In the genomic region with DNA sequence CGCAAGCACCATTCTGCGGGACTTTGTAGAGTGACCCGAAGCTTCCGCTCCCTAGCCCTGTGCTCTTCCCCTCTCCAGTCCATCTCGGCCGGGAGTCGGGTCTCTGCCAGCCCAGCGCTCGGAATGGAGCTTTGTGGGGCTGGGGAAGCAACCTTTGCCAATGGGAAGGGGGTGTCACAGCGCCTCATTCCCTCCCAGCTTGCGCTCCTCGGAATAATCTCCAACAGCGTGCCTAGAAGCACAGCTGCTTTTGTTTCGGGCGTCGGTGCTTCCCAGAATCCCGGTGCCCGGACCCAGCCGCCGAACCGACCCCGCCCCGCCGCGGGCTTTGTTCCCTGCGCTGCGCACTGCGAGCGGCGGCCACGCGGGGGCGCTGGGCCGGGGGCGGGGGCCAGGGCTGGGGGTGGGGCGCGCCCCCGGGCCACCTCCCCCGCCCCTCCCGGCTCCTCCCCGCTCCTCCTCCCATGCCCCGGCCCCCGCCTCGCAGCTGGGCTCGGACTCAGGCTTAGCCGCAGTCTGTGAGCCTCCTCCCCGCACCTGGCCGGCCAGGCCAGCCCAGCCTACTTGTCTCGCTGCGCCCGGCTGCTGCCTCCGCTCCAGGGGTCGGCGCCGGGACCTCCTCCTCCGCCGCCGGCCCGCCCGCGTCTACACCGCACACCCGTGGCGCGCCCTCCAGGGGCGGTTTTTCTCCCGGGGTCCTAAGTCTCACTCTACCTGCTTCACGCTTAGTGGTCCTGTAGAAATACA, we compare ENCODE assay signal across 8 cellular contexts.
DNase-seq lines count a peak whose midpoint lies in the region; ATAC-seq and TF ChIP-seq lines count a peak whose summit lies in the region.

No MANE protein-coding gene starts in this region.

- H3T11ph ChIP-seq in H9 (ENCODE audit: low read length), result no peak overlapping the region

- H3K9me3 ChIP-seq in DOHH2 (ENCODE audit: control insufficient read depth, insufficient read depth, low read length) (no peaks in the 10 kb centered on the region), H9 (ENCODE audit: control insufficient read depth, low read depth, low read length) (no peaks in the 10 kb centered on the region), esophagus (ENCODE audit: control insufficient read depth in 2 of 2, insufficient read depth in 1 of 2, low read depth in 1 of 2, low read length in 1 of 2) (no peaks in the 10 kb centered on the region), stomach smooth muscle (ENCODE audit: control insufficient read depth in 2 of 2, low read length in 2 of 2) (no peaks in the 10 kb centered on the region)
- H3K9me3 ChIP-seq in naive thymus-derived CD4-positive, alpha-beta T cell (ENCODE audit: control insufficient read depth in 2 of 3, low read length in 3 of 3), result no peaks in the 10 kb centered on the region

- H3K79me2 ChIP-seq in DOHH2 (ENCODE audit: control insufficient read depth, low read length) (no peaks in the 10 kb centered on the region), H9 (ENCODE audit: insufficient read depth, low read length) (no peaks in the 10 kb centered on the region)

- peak; percentile 92 for ATAC-seq in naive thymus-derived CD4-positive, alpha-beta T cell
- ATAC-seq in HG03095 (IDR thresholded peaks at IDR 0.05; ENCODE audit: unreplicated experiment), result no peak

- no peak overlapping the region for H2AK5ac ChIP-seq in H9 (ENCODE audit: insufficient read length, low read length)

- H3K9ac ChIP-seq in H9 (ENCODE audit: extremely low read depth, insufficient read length, low read length), result peak overlapping the region; percentile 78
- peak overlapping the region; percentile 38 to 51 for H3K9ac ChIP-seq in stomach smooth muscle (ENCODE audit: low read length in 2 of 2)

- no peak overlapping the region for H3K23ac ChIP-seq in H9 (ENCODE audit: insufficient read length, low read depth, low read length)

- POLR2A ChIA-PET in naive thymus-derived CD4-positive, alpha-beta T cell (lab: Charles Lee), result no interaction called here

- H3K56ac ChIP-seq in H9 (ENCODE audit: insufficient read length, low read depth, low read length), result no peak overlapping the region

- no peak overlapping the region for H2BK20ac ChIP-seq in H9 (ENCODE audit: low read depth, low read length, poor library complexity, severe bottlenecking)

- H3K4me3 ChIP-seq in DOHH2 (ENCODE audit: low read length), result peak overlapping the region; percentile 68
- H3K4me3 ChIP-seq in esophagus (ENCODE audit: low read depth in 1 of 2, low read length in 2 of 2), result peak overlapping the region; percentile 44 to 62
- H3K4me3 ChIP-seq in naive thymus-derived CD4-positive, alpha-beta T cell (ENCODE audit: low read length), result peak overlapping the region; percentile 39
- H3K4me3 ChIP-seq in stomach smooth muscle (ENCODE audit: low read length in 2 of 2), result peak overlapping the region; percentile 73 to 74

- H3K27me3 ChIP-seq in DOHH2 (ENCODE audit: control insufficient read depth, low read length), result peaks cover 6% of the 10 kb centered on the region
- no peaks in the 10 kb centered on the region; the same call in 1 of the 2 replicates for H3K27me3 ChIP-seq in H9 (ENCODE audit: insufficient read depth, low read length)
- H3K27me3 ChIP-seq in esophagus (ENCODE audit: control insufficient read depth in 1 of 2, insufficient read depth in 2 of 2, low read length in 2 of 2), result no peaks in the 10 kb centered on the region
- no peaks in the 10 kb centered on the region for H3K27me3 ChIP-seq in naive thymus-derived CD4-positive, alpha-beta T cell (ENCODE audit: control insufficient read depth in 2 of 2, insufficient read depth in 2 of 2, low read length in 2 of 2)
- H3K27me3 ChIP-seq in stomach smooth muscle (ENCODE audit: control insufficient read depth in 1 of 2, insufficient read depth in 2 of 2, low read length in 2 of 2), result no peaks in the 10 kb centered on the region

- H4K20me1 ChIP-seq in DOHH2 (ENCODE audit: control insufficient read depth, insufficient read depth, low read depth, low read length), result no peaks in the 10 kb centered on the region
- H4K20me1 ChIP-seq in H9 (ENCODE audit: control insufficient read depth, insufficient read depth, insufficient read length), result no peaks in the 10 kb centered on the region

- no peak overlapping the region for H2BK5ac ChIP-seq in H9 (ENCODE audit: insufficient read length, low read length)

- DNase-seq in H9 (peak; percentile 91), NCI-H226 (peak; percentile 26)
- DNase-seq in activated CD8-positive, alpha-beta memory T cell treated with anti-CD3 and anti-CD28 coated beads for 48 hours (ENCODE audit: low read depth in 2 of 3, low spot score in 2 of 3), result peak in 2 of 3 experiments; percentile 8
- peak; percentile 12 to 57 (median 42) for DNase-seq in naive thymus-derived CD4-positive, alpha-beta T cell

- peak overlapping the region; percentile 16 for H4K91ac ChIP-seq in H9 (ENCODE audit: insufficient read length, low read depth, low read length)

- H3K4me1 ChIP-seq in DOHH2 (ENCODE audit: control insufficient read depth, low read length), result peaks cover 17% of the 10 kb centered on the region
- no peaks in the 10 kb centered on the region for H3K4me1 ChIP-seq in H9 (ENCODE audit: insufficient read depth, low read length)
- H3K4me1 ChIP-seq in esophagus (ENCODE audit: control insufficient read depth in 2 of 2, insufficient read depth in 2 of 2, low read length in 1 of 2), result peaks cover 3 to 4% of the 10 kb centered on the region in 2 donors
- H3K4me1 ChIP-seq in naive thymus-derived CD4-positive, alpha-beta T cell (ENCODE audit: control insufficient read depth in 2 of 2, insufficient read depth in 2 of 2, low read length in 2 of 2), result peaks cover 3 to 6% of the 10 kb centered on the region in 2 donors
- peaks cover 3% of the 10 kb centered on the region for H3K4me1 ChIP-seq in stomach smooth muscle (ENCODE audit: control insufficient read depth, insufficient read depth, low read length)

- H3K4me1 Mint-ChIP-seq in H9, result peaks cover 30 to 34% of the 10 kb centered on the region in 2 experiments
- H3K4me1 Mint-ChIP-seq in naive thymus-derived CD4-positive, alpha-beta T cell, result peaks cover 0 to 8% (median 6%) of the 10 kb centered on the region in 7 donors

- CTCF ChIA-PET in naive thymus-derived CD4-positive, alpha-beta T cell (lab: Charles Lee), result interaction anchor here (0.5 to 1.5 kb wide), 3 partner anchors 9 to 837 kb away, joined by 3 read pairs; no protein-coding TSS in a partner anchor

- peak overlapping the region; percentile 96 for H3K14ac ChIP-seq in H9 (ENCODE audit: insufficient read depth, low read length)

- peak; percentile 27 for TF ChIP-seq CTCF in DOHH2 (IDR thresholded peaks at IDR 0.05; ENCODE audit: low read depth, low read length, poor library complexity, severe bottlenecking)
- no peak; the same call in none of the 3 replicates for TF ChIP-seq CTCF in H9 (conservative IDR thresholded peaks at IDR 0.05)

- H3F3A ChIP-seq in DOHH2 (ENCODE audit: control insufficient read depth, insufficient read depth), result no peaks in the 10 kb centered on the region

- intact Hi-C loops in naive thymus-derived CD4-positive, alpha-beta T cell (cut with micrococcal nuclease), result loop anchor here (1.0 to 5.0 kb wide), 3 partner anchors 77 to 131 kb away; partner anchors contain the start of gene SMAD2 (in 1 of the 2)

- H4K8ac ChIP-seq in H9 (replicated peaks; ENCODE audit: insufficient read length, low read depth, low read length), result no peak overlapping the region

- peak overlapping the region; percentile 53 for H2AFZ ChIP-seq in H9 (ENCODE audit: low read length)

- peaks cover 11 to 15% of the 10 kb centered on the region in 2 experiments for H3K9me3 Mint-ChIP-seq in H9
- peaks cover 0 to 5% (median 0%) of the 10 kb centered on the region in 11 donors for H3K9me3 Mint-ChIP-seq in naive thymus-derived CD4-positive, alpha-beta T cell

- H2BK120ac ChIP-seq in H9 (ENCODE audit: low read depth, low read length, poor library complexity, severe bottlenecking), result no peak overlapping the region

- H2BK12ac ChIP-seq in H9 (ENCODE audit: insufficient read length, low read depth, low read length), result no peak overlapping the region

- no peaks in the 10 kb centered on the region for H3K79me1 ChIP-seq in H9 (ENCODE audit: insufficient read depth, low read depth, low read length, poor library complexity, severe bottlenecking)

- peaks cover 10% of the 10 kb centered on the region for H3K23me2 ChIP-seq in H9 (ENCODE audit: insufficient read length, low read depth, low read length, poor library complexity, severe bottlenecking)

- peaks cover 12% of the 10 kb centered on the region for H3K27me3 Mint-ChIP-seq in H9 (ENCODE audit: low read depth)
- peaks cover 13 to 40% (median 22%) of the 10 kb centered on the region in 5 donors for H3K27me3 Mint-ChIP-seq in naive thymus-derived CD4-positive, alpha-beta T cell

- peak overlapping the region in 2 of 3 experiments; percentile 81 to 88; a peak in 3 of 7 replicates for H3K27ac Mint-ChIP-seq in H9
- peak overlapping the region in 1 of 9 donors; percentile 31 for H3K27ac Mint-ChIP-seq in naive thymus-derived CD4-positive, alpha-beta T cell

- H3K36me3 Mint-ChIP-seq in H9 (ENCODE audit: insufficient read depth in 1 of 3, low read depth in 3 of 3), result peaks cover 0 to 8% (median 4%) of the 10 kb centered on the region in 3 experiments; a peak in 5 of 7 replicates
- peaks cover 0 to 4% (median 0%) of the 10 kb centered on the region in 5 donors for H3K36me3 Mint-ChIP-seq in naive thymus-derived CD4-positive, alpha-beta T cell

- peak overlapping the region; percentile 93 for H3K18ac ChIP-seq in H9 (ENCODE audit: insufficient read length, low read depth, low read length)

- no CpG with 5 or more reads among the region's 68 CpGs for WGBS in H9 (ENCODE audit: extremely low coverage, insufficient read length, low lambda C conversion rate)
- WGBS in esophagus, 2 donors, result 4 to 7% methylated on average over 52 to 68 of the region's 68 CpGs

- H3K36me3 ChIP-seq in DOHH2 (ENCODE audit: control insufficient read depth, low read length) (no peaks in the 10 kb centered on the region), esophagus (ENCODE audit: control insufficient read depth in 2 of 2, insufficient read depth in 2 of 2, low read length in 1 of 2) (no peaks in the 10 kb centered on the region), stomach smooth muscle (ENCODE audit: control insufficient read depth in 2 of 2, insufficient read depth in 2 of 2, low read length in 2 of 2) (no peaks in the 10 kb centered on the region)
- no peaks in the 10 kb centered on the region for H3K36me3 ChIP-seq in naive thymus-derived CD4-positive, alpha-beta T cell (ENCODE audit: control insufficient read depth in 2 of 3, insufficient read depth in 3 of 3, low read length in 3 of 3)

- H3K9me2 ChIP-seq in DOHH2 (replicated peaks; ENCODE audit: control insufficient read depth, low read length), result no peaks in the 10 kb centered on the region

- peak overlapping the region; percentile 73 to 80 for H3K4me3 Mint-ChIP-seq in H9
- peak overlapping the region; percentile 72 to 83 (median 76) for H3K4me3 Mint-ChIP-seq in naive thymus-derived CD4-positive, alpha-beta T cell

- H4K5ac ChIP-seq in H9 (ENCODE audit: insufficient read length, low read depth, low read length), result peak overlapping the region; percentile 72

- no peak overlapping the region for H3K27ac ChIP-seq in DOHH2 (ENCODE audit: low read depth, low read length)
- no peak overlapping the region for H3K27ac ChIP-seq in H9 (ENCODE audit: insufficient read length, low read depth, low read length)
- H3K27ac ChIP-seq in esophagus (ENCODE audit: low read depth in 2 of 2, low read length in 1 of 2), result peak overlapping the region in 1 of 2 donors; percentile 24
- no peak overlapping the region for H3K27ac ChIP-seq in naive thymus-derived CD4-positive, alpha-beta T cell (ENCODE audit: low read depth, low read length)
- no peak overlapping the region for H3K27ac ChIP-seq in stomach smooth muscle (ENCODE audit: low read length)

- H3K4me2 ChIP-seq in DOHH2 (ENCODE audit: low read length), result peak overlapping the region; percentile 80
- peak overlapping the region; percentile 79 for H3K4me2 ChIP-seq in H9 (ENCODE audit: insufficient read depth, insufficient read length, low read length)

- no peak overlapping the region for H2BK15ac ChIP-seq in H9 (ENCODE audit: low read depth, low read length)

- H3K4ac ChIP-seq in H9 (ENCODE audit: low read depth, low read length), result no peak overlapping the region

Comparison
In these comparisons a context has a peak if more than half of its experiments do, and no peak if none do; other contexts are left out.
1. DNase-seq: peak in every context shown above with its lines; median percentile 91 in H9; 42 in naive thymus-derived CD4-positive, alpha-beta T cell; 26 in NCI-H226; 8 in activated CD8-positive, alpha-beta memory T cell treated with anti-CD3 and anti-CD28 coated beads for 48 hours.